22 cellular contexts compared by ENCODE assay signal in genomic region chr4:114649908-114650307, GRCh38. TPM values are rescaled to one million over a fixed set of nuclear protein-coding genes. Genes with fewer than 3 reads are reported as not detected.
A peak's percentile ranks its signal among the peaks of the same experiment; 100 is the strongest.
DNase-seq lines count a peak whose midpoint lies in the region; ATAC-seq, FAIRE-seq and TF ChIP-seq lines count a peak whose summit lies in the region.
"Had no signal": no experiment of that assay in that cellular context is flagged by ENCODE, and none has a peak within 500 bp of the region (broad histone marks: within the 10 kb centered on the region; RNA-seq: fewer than 3 reads in every experiment).

No MANE protein-coding gene starts in this region.

- H2AK5ac ChIP-seq in mesendoderm (ENCODE audit: low read length), result no peak overlapping the region

- FAIRE-seq in pancreas (lab: Jason Lieb, UNC), result no peak
- FAIRE-seq: A549, D721Med, G401.6, GM12891, HepG2, HTR-8/SVneo had no signal

- BruUV-seq in Calu3 (replicated peaks; lab: Mats Ljungman, UMichigan), result no TSS peak

- H3K27ac Mint-ChIP-seq in GM23338 (no peak overlapping the region), WTC11 (peak overlapping the region; percentile 69), Calu3 (ENCODE audit: unreplicated experiment) (no peak overlapping the region)
- H3K27ac Mint-ChIP-seq: CD8-positive, alpha-beta memory T cell; IgD-negative memory B cell had no signal

- H3K56ac ChIP-seq in mesendoderm (ENCODE audit: low read length), result no peak overlapping the region

- H2BK120ac ChIP-seq in mesendoderm (ENCODE audit: low read depth, low read length), result no peak overlapping the region

- H3K23ac ChIP-seq in mesendoderm (ENCODE audit: low read length), result no peak overlapping the region

- H3K9ac ChIP-seq in mesendoderm (ENCODE audit: low read length), result no peak overlapping the region
- H3K9ac ChIP-seq: BLaER1 had no signal

- intact Hi-C loops in pancreas (cut with DNase I) (no loop called here), Calu3 (cut with micrococcal nuclease; ENCODE audit: unreplicated experiment) (no loop called here)

- H3K27me3 Mint-ChIP-seq in GM23338 (ENCODE audit: insufficient read depth, low read depth, poor library complexity), result no peaks in the 10 kb centered on the region
- no peaks in the 10 kb centered on the region for H3K27me3 Mint-ChIP-seq in WTC11 (ENCODE audit: low read depth)
- H3K27me3 Mint-ChIP-seq in Calu3 (ENCODE audit: unreplicated experiment), result no peaks in the 10 kb centered on the region
- H3K27me3 Mint-ChIP-seq: IgD-negative memory B cell had no signal

- H3K4me3 Mint-ChIP-seq in GM23338 (no peak overlapping the region), WTC11 (peak overlapping the region; percentile 8), Calu3 (ENCODE audit: low read depth, unreplicated experiment) (no peak overlapping the region)
- H3K4me3 Mint-ChIP-seq: CD8-positive, alpha-beta memory T cell; H9; IgD-negative memory B cell had no signal

- H3K4me3 ChIP-seq in GM23338 (no peak overlapping the region), mesendoderm (ENCODE audit: low read length) (no peak overlapping the region), pancreas (no peak overlapping the region), BE2C (ENCODE audit: low read depth, low read length) (no peak overlapping the region)
- H3K4me3 ChIP-seq: A549, BLaER1 had no signal

- H3K4me2 ChIP-seq in GM23338 (0 out of 2 replicates have a peak overlapping the region, but pooled peaks have one; percentile 4), mesendoderm (ENCODE audit: low read length) (no peak overlapping the region)
- H3K4me2 ChIP-seq: A549, BLaER1 had no signal

- ATAC-seq in GM23338 (peak; percentile 75), WTC11 (peak; percentile 71), pancreas (no peak)
- ATAC-seq: A549, HepG2 had no signal

- H3K36me3 ChIP-seq in GM23338 (ENCODE audit: insufficient read depth) (no peaks in the 10 kb centered on the region), mesendoderm (ENCODE audit: control insufficient read depth, insufficient read depth, low read length) (no peaks in the 10 kb centered on the region), pancreas (no peaks in the 10 kb centered on the region), BE2C (no peaks in the 10 kb centered on the region)
- H3K36me3 ChIP-seq: BLaER1 had no signal

- no peaks in the 10 kb centered on the region for H3F3A ChIP-seq in GM23338 (replicated peaks; ENCODE audit: low read depth)

- POLR2A ChIA-PET in WTC11 (lab: Charles Lee), result no interaction called here

- WGBS in mesendoderm (ENCODE audit: extremely low coverage, insufficient coverage, low lambda C conversion rate), result no CpG with 5 or more reads among the region's 1 CpG
- WGBS in pancreas, 2 donors, result 60 to 68% methylated on average over 1 of the region's 1 CpG

- no peaks in the 10 kb centered on the region for H4K20me1 ChIP-seq in GM23338 (replicated peaks; ENCODE audit: insufficient read depth)
- H4K20me1 ChIP-seq: BLaER1 had no signal

- H3K9me3 Mint-ChIP-seq in GM23338 (no peaks in the 10 kb centered on the region), WTC11 (no peaks in the 10 kb centered on the region; the same call in 1 of the 2 replicates), Calu3 (ENCODE audit: low read depth, unreplicated experiment) (no peaks in the 10 kb centered on the region)
- H3K9me3 Mint-ChIP-seq: CD8-positive, alpha-beta memory T cell; H9; IgD-negative memory B cell had no signal

- peaks cover 41% of the 10 kb centered on the region for H3K79me2 ChIP-seq in GM23338 (replicated peaks; ENCODE audit: insufficient read depth)
- H3K79me2 ChIP-seq in mesendoderm (ENCODE audit: control insufficient read depth, insufficient read depth, low read length), result no peaks in the 10 kb centered on the region

- H4K5ac ChIP-seq in mesendoderm (ENCODE audit: low read length), result no peak overlapping the region

- no peaks in the 10 kb centered on the region for H3K9me3 ChIP-seq in pancreas
- no peaks in the 10 kb centered on the region for H3K9me3 ChIP-seq in BE2C
- H3K9me3 ChIP-seq: A549, BLaER1 had no signal

- peaks cover 4% of the 10 kb centered on the region; the same call in 1 of the 2 replicates for H3K9me2 ChIP-seq in GM23338 (ENCODE audit: insufficient read depth)

- H3K4me1 Mint-ChIP-seq in GM23338 (peaks cover 33% of the 10 kb centered on the region), WTC11 (peaks cover 58% of the 10 kb centered on the region), Calu3 (ENCODE audit: low read depth, unreplicated experiment) (peaks cover 10% of the 10 kb centered on the region)

- H3K27ac ChIP-seq in GM23338 (ENCODE audit: low read depth) (no peak overlapping the region), mesendoderm (ENCODE audit: low read depth, low read length) (no peak overlapping the region), pancreas (no peak overlapping the region)
- H3K27ac ChIP-seq: 22Rv1, A549, BLaER1 had no signal

- H3K36me3 Mint-ChIP-seq in GM23338 (ENCODE audit: low read depth) (no peaks in the 10 kb centered on the region), WTC11 (no peaks in the 10 kb centered on the region), Calu3 (ENCODE audit: insufficient read depth, unreplicated experiment) (no peaks in the 10 kb centered on the region)
- H3K36me3 Mint-ChIP-seq: CD8-positive, alpha-beta memory T cell had no signal

- no peak overlapping the region for H3K4ac ChIP-seq in mesendoderm (ENCODE audit: low read depth, low read length)

- CTCF ChIA-PET in WTC11 (lab: Charles Lee) (interaction anchor here (0.9 kb wide), 1 partner anchor 9 kb away, joined by 3 read pairs; no protein-coding TSS in a partner anchor), Calu3 (lab: Charles Lee) (no interaction called here)

- no peak overlapping the region for H2AFZ ChIP-seq in GM23338

- no peak overlapping the region for H4K8ac ChIP-seq in mesendoderm (ENCODE audit: low read depth, low read length)

- H3K4me1 ChIP-seq in GM23338 (ENCODE audit: insufficient read depth), result peaks cover 32% of the 10 kb centered on the region
- peaks cover 4% of the 10 kb centered on the region for H3K4me1 ChIP-seq in mesendoderm (ENCODE audit: control insufficient read depth, low read depth, low read length)
- H3K4me1 ChIP-seq in pancreas, result peaks cover 0 to 7% (median 4%) of the 10 kb centered on the region in 3 donors
- no peaks in the 10 kb centered on the region for H3K4me1 ChIP-seq in BE2C
- H3K4me1 ChIP-seq: A549, BLaER1 had no signal

- H2BK15ac ChIP-seq in mesendoderm (replicated peaks; ENCODE audit: low read depth), result no peak overlapping the region

- DNase-seq in GM23338 (ENCODE audit: low spot score) (peak; percentile 45), WTC11 (ENCODE audit: low spot score) (no peak), iPS DF 4.7 (ENCODE audit: extremely low read depth, low spot score) (peak; percentile 9), mesendoderm (peak; percentile 47), NCI-H2081 treated with DMSO at 0.1 percent for 48 hours (lab: John Stamatoyannopoulos, UW) (no peak), pancreas (no peak), BE2C (no peak), Calu3 (no peak)
- DNase-seq: AML-193; CD8-positive, alpha-beta memory T cell; COR-L47; GOT3; H9 had no signal

- no peak overlapping the region for H2BK5ac ChIP-seq in mesendoderm (ENCODE audit: low read length)

- TF ChIP-seq CTCF in GM23338 (conservative IDR thresholded peaks at IDR 0.05; ENCODE audit: low read depth in 2 of 2), result no peak
- no peak for TF ChIP-seq CTCF in WTC11 (IDR thresholded peaks at IDR 0.05)
- TF ChIP-seq CTCF in pancreas (IDR thresholded peaks at IDR 0.05), result no peak
- no peak for TF ChIP-seq CTCF in BE2C (IDR thresholded peaks at IDR 0.05; ENCODE audit: low read depth, low read length)
- no peak for TF ChIP-seq CTCF in Calu3 (IDR thresholded peaks at IDR 0.05; ENCODE audit: unreplicated experiment)

- H3K27me3 ChIP-seq in GM23338 (ENCODE audit: insufficient read depth) (no peaks in the 10 kb centered on the region), mesendoderm (ENCODE audit: insufficient read depth, low read length, poor library complexity) (no peaks in the 10 kb centered on the region), pancreas (no peaks in the 10 kb centered on the region), BE2C (no peaks in the 10 kb centered on the region)
- H3K27me3 ChIP-seq: BLaER1 had no signal

- no peaks in the 10 kb centered on the region for H3K79me1 ChIP-seq in mesendoderm (ENCODE audit: low read length)

- no peak overlapping the region for H3K18ac ChIP-seq in mesendoderm (ENCODE audit: low read length)

TF ChIP-seq in GM23338, 12 proteins besides CTCF, POLR2A, EP300 and RAD21 (continues in another document):
- TF ChIP-seq ZNF331 (CRISPR knock-in tag; IDR thresholded peaks at IDR 0.05; ENCODE audit: low read depth), result no peak

TF ChIP-seq in WTC11, 78 proteins besides CTCF, POLR2A, EP300 and RAD21 (continues in another document):
- no peak for TF ChIP-seq CREB1 (CRISPR knock-in tag; IDR thresholded peaks at IDR 0.05)
- TF ChIP-seq CREM (CRISPR knock-in tag; IDR thresholded peaks at IDR 0.05), result no peak
- TF ChIP-seq AR (CRISPR knock-in tag; IDR thresholded peaks at IDR 0.05), result no peak
- TF ChIP-seq PRRX2 (CRISPR knock-in tag; IDR thresholded peaks at IDR 0.05), result no peak
- TF ChIP-seq NR3C1 (CRISPR knock-in tag; conservative IDR thresholded peaks at IDR 0.05; ENCODE audit: low read depth), result no peak

RNA-seq across cellular contexts. Expression of gene UGT8, which starts 51.3 kb away (rescaled TPM):
- 39.0 and 47.1 TPM in 2 replicates for total RNA-seq in GM23338 (2014; rRNA removed; shearing (Covaris generic))
- polyA plus RNA-seq in GM23338 (2016; fragmentation: Nextera tagmentation; extraction: Ambion mirVana) (12.3 and 14.9 TPM in 2 replicates), pancreas (1 to 10 TPM; 1.5 to 4.9 TPM)
- total RNA-seq in WTC11 (2021) (29.2 to 30.8 TPM (median 30.7 TPM) in 3 replicates), pancreas (1 to 10 TPM; 5.1 to 9.6 (median 6.1) TPM), Calu3 (2022) (20.2 and 23.1 TPM in 2 replicates)
- polyA plus RNA-seq in mesendoderm (2013, experiment 1 of 2), result 9.9 TPM
- 10.0 TPM for polyA plus RNA-seq in mesendoderm (2013, experiment 2 of 2)
- polyA plus RNA-seq in BE2C (2012; ENCODE audit: insufficient read depth, insufficient read length, low read depth), result not detected
- total RNA-seq: HepG2 had no signal
- polyA plus RNA-seq: HepG2 had no signal

Comparison
In these comparisons a context has a peak if more than half of its experiments do, and no peak if none do; other contexts are left out.
1. ATAC-seq: peak in GM23338 (single experiment) and WTC11 (single experiment); none in pancreas (0 of 4).
2. DNase-seq: peak in GM23338 (single experiment), iPS DF 4.7 (single experiment) and mesendoderm (single experiment); none in WTC11 (single experiment), NCI-H2081 treated with DMSO at 0.1 percent for 48 hours (single experiment), pancreas (0 of 6), BE2C (single experiment) and Calu3 (single experiment).